24 cellular contexts compared by ENCODE assay signal in the genomic region with DNA sequence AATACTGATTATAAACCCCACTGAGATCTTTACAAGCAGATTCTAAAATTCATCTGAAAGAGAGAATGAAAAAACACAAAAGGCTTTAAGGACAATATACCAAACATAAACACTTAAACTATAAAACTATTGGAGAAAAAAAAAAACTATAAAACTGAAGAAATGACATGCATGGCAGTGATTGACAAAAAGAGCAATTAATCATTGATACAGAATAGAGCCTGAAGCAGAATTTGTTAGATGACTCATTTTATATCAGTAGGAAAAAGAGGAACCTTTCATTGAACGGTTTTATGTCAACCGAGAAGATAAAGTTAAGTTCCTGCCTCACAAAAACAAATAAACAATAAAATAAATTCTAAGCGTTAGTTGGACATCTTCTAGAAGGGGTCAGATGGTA. TPM values are rescaled to one million over a fixed set of nuclear protein-coding genes. Genes with fewer than 3 reads are reported as not detected.
"Had no signal": no experiment of that assay in that cellular context is flagged by ENCODE, and none has a peak within 500 bp of the region (broad histone marks: within the 10 kb centered on the region; RNA-seq: fewer than 3 reads in every experiment).

No MANE protein-coding gene starts in this region.

- H3K4me2 ChIP-seq: SK-N-SH had no signal

- DNase-seq: Karpas-422, KG1, MM.1S, NCI-H1048, NCI-H1105, NCI-H1417, NCI-H1436 treated with DMSO at 0.1 percent for 48 hours, NCI-H1694, NCI-H187 treated with DMSO at 0.1 percent for 48 hours, NCI-H2029 treated with DMSO at 0.1 percent for 48 hours, NCI-H2171 treated with DMSO at 0.1 percent for 48 hours, NCI-H345, NCI-H446 treated with DMSO at 0.1 percent for 48 hours, NCI-H524, NCI-H69, NCI-H774, PC-3, SHP77, SK-N-SH, T-helper 1 cell had no signal

- H3K27ac ChIP-seq: RWPE1 had no signal

- ATAC-seq: Panc1, PC-3 had no signal

- H3K9me3 ChIP-seq: SK-N-SH had no signal

- H3K9ac ChIP-seq: SK-N-SH had no signal

RNA-seq across cellular contexts. Expression of a gene that starts 23.3 kb away (rescaled TPM):
- total RNA-seq: HT-29, PC-3, SK-MEL-5 had no signal
